Comparison of ENCODE assay signal across 30 cellular contexts in genomic region chr5:17944046-17944445, GRCh38.
"Had no signal": no experiment of that assay in that cellular context is flagged by ENCODE, and none has a peak within 500 bp of the region (broad histone marks: within the 10 kb centered on the region; RNA-seq: fewer than 3 reads in every experiment).

No MANE protein-coding gene starts in this region.

- H3K36me3 ChIP-seq: adrenal gland, breast epithelium, cardiac muscle cell, colonic mucosa, esophagus squamous epithelium, heart left ventricle, WERI-Rb-1 had no signal

- DNase-seq: activated B cell treated with CpG ODN at 0.5 μM for 24 hours; activated CD4-positive, alpha-beta T cell treated with anti-CD3 and anti-CD28 coated beads for 48 hours; activated CD4-positive, alpha-beta T cell treated with anti-CD3 and anti-CD28 coated beads, Interleukin-2, amount 50 U/mL, for 1 hour; activated CD4-positive, alpha-beta T cell treated with anti-CD3 and anti-CD28 coated beads, Interleukin-2, amount 50 U/mL, for 48 hours; activated CD8-positive, alpha-beta memory T cell treated with anti-CD3 and anti-CD28 coated beads, Interleukin-2, amount 10 ng/mL, durations not matched to agents 7 days and 5 days; activated CD8-positive, alpha-beta memory T cell treated with anti-CD3 and anti-CD28 coated beads, Interleukin-2, amount 50 U/mL, for 4 hours; activated CD8-positive, alpha-beta T cell treated with anti-CD3 and anti-CD28 coated beads for 36 hours; activated effector memory CD4-positive, alpha-beta T cell treated with anti-CD3 and anti-CD28 coated beads, Interleukin-2, amount 50 U/mL, for 16 hours; activated naive CD4-positive, alpha-beta T cell treated with anti-CD3 and anti-CD28 coated beads for 36 hours; activated naive CD8-positive, alpha-beta T cell treated with anti-CD3 and anti-CD28 coated beads for 36 hours; activated naive CD8-positive, alpha-beta T cell treated with anti-CD3 and anti-CD28 coated beads, Interleukin-2, amount 50 U/mL, for 24 hours; activated T-cell treated with anti-CD3 and anti-CD28 coated beads, Interleukin-2, amount 50 U/mL, for 1 hour; activated T-cell treated with anti-CD3 and anti-CD28 coated beads, Interleukin-2, amount 50 U/mL, for 48 hours; adrenal gland; amygdala; aorta; body of pancreas; central memory CD4-positive, alpha-beta T cell; colonic mucosa; effector CD8-positive, alpha-beta T cell; esophagus squamous epithelium; foreskin melanocyte; heart left ventricle; hypothalamus; T-helper 17 cell; T1000; WERI-Rb-1 had no signal

- H3K27ac ChIP-seq: adrenal gland, body of pancreas, breast epithelium, cardiac muscle cell, colonic mucosa, epithelial cell of prostate, esophagus squamous epithelium, heart left ventricle, WERI-Rb-1 had no signal

- H3K27me3 ChIP-seq: adrenal gland, body of pancreas, breast epithelium, cardiac muscle cell, colonic mucosa, esophagus squamous epithelium, heart left ventricle had no signal

- H3K4me3 ChIP-seq: adrenal gland, body of pancreas, breast epithelium, cardiac muscle cell, colonic mucosa, esophagus squamous epithelium, heart left ventricle had no signal

- H3K4me1 ChIP-seq: adrenal gland, body of pancreas, breast epithelium, colonic mucosa, esophagus squamous epithelium, heart left ventricle had no signal
